8 cellular contexts compared by ENCODE assay signal in the genomic region with DNA sequence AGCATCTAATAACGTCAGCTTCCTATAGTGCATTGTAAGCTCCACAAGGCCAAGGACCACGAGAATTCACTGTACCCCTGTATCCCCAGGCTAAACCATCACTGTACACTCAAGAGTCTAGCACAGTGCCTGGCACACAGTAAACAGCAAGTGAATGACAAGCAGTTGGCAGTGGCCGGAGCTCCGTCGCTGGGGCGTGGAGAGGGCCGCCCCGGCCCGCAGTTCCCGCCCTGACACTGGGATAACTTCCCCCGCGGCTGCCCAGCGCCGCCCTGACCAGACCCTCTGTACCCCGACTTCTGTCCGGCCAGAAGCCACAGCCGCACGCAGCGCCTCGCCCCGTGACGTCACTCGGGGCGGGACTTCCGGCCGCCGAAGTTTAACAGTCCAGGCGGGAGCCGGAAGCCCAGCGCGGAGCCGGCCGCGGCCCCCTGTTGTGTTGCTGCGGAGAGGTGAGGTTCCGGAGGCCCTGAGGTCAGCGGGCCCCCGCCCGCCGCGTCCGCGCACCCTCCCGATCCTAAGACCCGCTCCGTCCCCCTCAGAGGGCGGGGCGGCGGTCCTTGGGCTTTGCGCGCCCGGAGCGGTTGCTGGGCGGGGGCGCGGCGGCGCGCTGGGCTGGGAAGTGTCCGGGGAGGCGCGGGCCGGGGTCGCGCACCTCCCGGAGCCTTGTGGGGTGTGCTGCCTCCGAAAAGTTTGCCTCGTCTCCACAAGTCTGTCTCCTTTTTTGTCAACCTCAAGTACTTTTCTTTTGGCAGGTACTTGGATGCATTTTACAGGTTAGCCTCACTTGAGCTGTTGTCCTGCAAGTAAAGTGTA. TPM values are rescaled to one million over a fixed set of nuclear protein-coding genes. Genes with fewer than 3 reads are reported as not detected.
DNase-seq lines count a peak whose midpoint lies in the region; ATAC-seq and TF ChIP-seq lines count a peak whose summit lies in the region.

A gene with protein sequence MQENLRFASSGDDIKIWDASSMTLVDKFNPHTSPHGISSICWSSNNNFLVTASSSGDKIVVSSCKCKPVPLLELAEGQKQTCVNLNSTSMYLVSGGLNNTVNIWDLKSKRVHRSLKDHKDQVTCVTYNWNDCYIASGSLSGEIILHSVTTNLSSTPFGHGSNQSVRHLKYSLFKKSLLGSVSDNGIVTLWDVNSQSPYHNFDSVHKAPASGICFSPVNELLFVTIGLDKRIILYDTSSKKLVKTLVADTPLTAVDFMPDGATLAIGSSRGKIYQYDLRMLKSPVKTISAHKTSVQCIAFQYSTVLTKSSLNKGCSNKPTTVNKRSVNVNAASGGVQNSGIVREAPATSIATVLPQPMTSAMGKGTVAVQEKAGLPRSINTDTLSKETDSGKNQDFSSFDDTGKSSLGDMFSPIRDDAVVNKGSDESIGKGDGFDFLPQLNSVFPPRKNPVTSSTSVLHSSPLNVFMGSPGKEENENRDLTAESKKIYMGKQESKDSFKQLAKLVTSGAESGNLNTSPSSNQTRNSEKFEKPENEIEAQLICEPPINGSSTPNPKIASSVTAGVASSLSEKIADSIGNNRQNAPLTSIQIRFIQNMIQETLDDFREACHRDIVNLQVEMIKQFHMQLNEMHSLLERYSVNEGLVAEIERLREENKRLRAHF (plus strand): TSS at position 409 of the 816 bp plus-strand sequence. CDS start 2,503 bp downstream, outside the sequence.

- no peaks in the 10 kb centered on the region for H3K36me3 Mint-ChIP-seq in IgD-negative memory B cell
- peaks cover 38% of the 10 kb centered on the region for H3K36me3 Mint-ChIP-seq in activated T-helper 17 cell treated with anti-CD3 and anti-CD28 coated beads, Interleukin-2, amount 50 U/mL, for 72 hours (ENCODE audit: low read depth)
- peaks cover 0 to 8% (median 0%) of the 10 kb centered on the region in 3 donors for H3K36me3 Mint-ChIP-seq in naive thymus-derived CD8-positive, alpha-beta T cell
- peaks cover 3 to 9% of the 10 kb centered on the region in 2 donors for H3K36me3 Mint-ChIP-seq in stimulated activated naive B cell treated with anti-CD40 and anti-IgM and Interleukin-4, amounts not matched to agents 10 μg/mL and 1 μg/mL and 100 μg/mL, for 72 hours

- no peak for TF ChIP-seq CTCF in fibroblast of mammary gland (conservative IDR thresholded peaks at IDR 0.05; ENCODE audit: control insufficient read depth, insufficient read depth, low read depth, low read length)

- H3K4me3 ChIP-seq in fibroblast of mammary gland (ENCODE audit: control insufficient read depth, low read depth, low read length) = peak within 1 kb of the TSS; percentile 89

- peaks cover 22 to 36% (median 29%) of the 10 kb centered on the region in 3 donors for H3K4me1 Mint-ChIP-seq in IgD-negative memory B cell
- peaks cover 27% of the 10 kb centered on the region for H3K4me1 Mint-ChIP-seq in activated T-helper 17 cell treated with anti-CD3 and anti-CD28 coated beads, Interleukin-2, amount 50 U/mL, for 72 hours
- H3K4me1 Mint-ChIP-seq in naive thymus-derived CD8-positive, alpha-beta T cell = peaks cover 29 to 49% (median 44%) of the 10 kb centered on the region in 4 donors
- peaks cover 21 to 41% of the 10 kb centered on the region in 2 donors for H3K4me1 Mint-ChIP-seq in stimulated activated naive B cell treated with anti-CD40 and anti-IgM and Interleukin-4, amounts not matched to agents 10 μg/mL and 1 μg/mL and 100 μg/mL, for 72 hours

- peak within 1 kb of the TSS; percentile 82 to 98 (median 97) for H3K4me3 Mint-ChIP-seq in IgD-negative memory B cell
- peak within 1 kb of the TSS; percentile 99 for H3K4me3 Mint-ChIP-seq in activated T-helper 17 cell treated with anti-CD3 and anti-CD28 coated beads, Interleukin-2, amount 50 U/mL, for 72 hours
- H3K4me3 Mint-ChIP-seq in naive thymus-derived CD8-positive, alpha-beta T cell = peak within 1 kb of the TSS; percentile 84 to 99 (median 96)
- peak within 1 kb of the TSS; percentile 91 to 93 for H3K4me3 Mint-ChIP-seq in stimulated activated naive B cell treated with anti-CD40 and anti-IgM and Interleukin-4, amounts not matched to agents 10 μg/mL and 1 μg/mL and 100 μg/mL, for 72 hours

- DNase-seq in DMS79 treated with DMSO at 0.1 percent for 48 hours (lab: John Stamatoyannopoulos, UW) = peak; percentile 74
- DNase-seq in RPMI7951 (ENCODE audit: low read depth) = peak; percentile 78
- DNase-seq in fibroblast of mammary gland (ENCODE audit: low read depth) = peak; percentile 59
- DNase-seq in naive thymus-derived CD8-positive, alpha-beta T cell = peak; percentile 67 to 88 (median 80)
- DNase-seq in stimulated activated naive B cell treated with anti-CD40 and anti-IgM and Interleukin-4, amounts not matched to agents 10 μg/mL and 1 μg/mL and 100 μg/mL, for 72 hours = peak; percentile 81

- H3K27ac Mint-ChIP-seq in IgD-negative memory B cell = peak within 1 kb of the TSS; percentile 46 to 97 (median 92)
- H3K27ac Mint-ChIP-seq in activated T-helper 17 cell treated with anti-CD3 and anti-CD28 coated beads, Interleukin-2, amount 50 U/mL, for 72 hours = peak within 1 kb of the TSS; percentile 98
- H3K27ac Mint-ChIP-seq in naive thymus-derived CD8-positive, alpha-beta T cell = peak within 1 kb of the TSS; percentile 96 to 99 (median 98)
- H3K27ac Mint-ChIP-seq in stimulated activated naive B cell treated with anti-CD40 and anti-IgM and Interleukin-4, amounts not matched to agents 10 μg/mL and 1 μg/mL and 100 μg/mL, for 72 hours = peak within 1 kb of the TSS; percentile 98

- POLR2A ChIA-PET in naive thymus-derived CD8-positive, alpha-beta T cell (lab: Charles Lee) = interaction anchor here (0.7 kb wide), 1 partner anchor 11 kb away, joined by 4 read pairs; no protein-coding TSS in a partner anchor

- H3K27me3 Mint-ChIP-seq in IgD-negative memory B cell = no peaks in the 10 kb centered on the region
- H3K27me3 Mint-ChIP-seq in activated T-helper 17 cell treated with anti-CD3 and anti-CD28 coated beads, Interleukin-2, amount 50 U/mL, for 72 hours = peaks cover 4% of the 10 kb centered on the region
- peaks cover 0 to 2% (median 0%) of the 10 kb centered on the region in 5 donors for H3K27me3 Mint-ChIP-seq in naive thymus-derived CD8-positive, alpha-beta T cell
- H3K27me3 Mint-ChIP-seq in stimulated activated naive B cell treated with anti-CD40 and anti-IgM and Interleukin-4, amounts not matched to agents 10 μg/mL and 1 μg/mL and 100 μg/mL, for 72 hours = no peaks in the 10 kb centered on the region

- ATAC-seq in GM21619 (IDR thresholded peaks at IDR 0.05; ENCODE audit: unreplicated experiment) = peak; percentile 91
- peak; percentile 89 for ATAC-seq in activated T-helper 17 cell treated with anti-CD3 and anti-CD28 coated beads, Interleukin-2, amount 50 U/mL, for 72 hours (replicated peaks)
- ATAC-seq in naive thymus-derived CD8-positive, alpha-beta T cell = peak; percentile 79 to 81
- ATAC-seq in stimulated activated naive B cell treated with anti-CD40 and anti-IgM and Interleukin-4, amounts not matched to agents 10 μg/mL and 1 μg/mL and 100 μg/mL, for 72 hours (replicated peaks) = peak; percentile 94 to 95

- no peaks in the 10 kb centered on the region for H3K9me3 Mint-ChIP-seq in IgD-negative memory B cell
- no peaks in the 10 kb centered on the region for H3K9me3 Mint-ChIP-seq in activated T-helper 17 cell treated with anti-CD3 and anti-CD28 coated beads, Interleukin-2, amount 50 U/mL, for 72 hours
- no peaks in the 10 kb centered on the region for H3K9me3 Mint-ChIP-seq in naive thymus-derived CD8-positive, alpha-beta T cell
- no peaks in the 10 kb centered on the region for H3K9me3 Mint-ChIP-seq in stimulated activated naive B cell treated with anti-CD40 and anti-IgM and Interleukin-4, amounts not matched to agents 10 μg/mL and 1 μg/mL and 100 μg/mL, for 72 hours

RNA-seq across cellular contexts. Expression of the gene that starts here (rescaled TPM):
- polyA plus RNA-seq in IgD-negative memory B cell = 26.5 TPM
- total RNA-seq in RPMI7951 (2014; rRNA removed; shearing (Covaris generic)) = 47.1 and 50.2 TPM in 2 replicates
- 10 to 100 TPM; 39.8 to 42.7 TPM for total RNA-seq in activated T-helper 17 cell treated with anti-CD3 and anti-CD28 coated beads, Interleukin-2, amount 50 U/mL, for 72 hours
- 10 to 100 TPM; 24.6 to 24.8 TPM for total RNA-seq in naive thymus-derived CD8-positive, alpha-beta T cell
- polyA plus RNA-seq in naive thymus-derived CD8-positive, alpha-beta T cell = 10 to 100 TPM; 27.1 to 36.0 (median 32.2) TPM

Comparison
In these comparisons a context has a peak if more than half of its experiments do, and no peak if none do; other contexts are left out.
1. Peak in every context shown above with its lines: DNase-seq, ATAC-seq and H3K4me3 ChIP-seq.